In genomic region chr15:63093486-63094205, GRCh38 we compare ENCODE assay signal across 1 cellular context.
TF ChIP-seq lines count a peak whose summit lies in the region.

No MANE protein-coding gene starts in this region.

TF ChIP-seq in liver, 16 proteins besides CTCF, POLR2A, EP300 and RAD21 (continued from another document):
- no peak for TF ChIP-seq ZBTB33 (IDR thresholded peaks at IDR 0.05)
- no peak for TF ChIP-seq EGR1 (IDR thresholded peaks at IDR 0.05; ENCODE audit: low read depth in 2 of 2)
- TF ChIP-seq NR2F2 (IDR thresholded peaks at IDR 0.05): peak; percentile 96
- peak; percentile 48 for TF ChIP-seq MAX (IDR thresholded peaks at IDR 0.05)
- TF ChIP-seq HNF4A (conservative IDR thresholded peaks at IDR 0.05): peak; percentile 78 to 91
- peak in 1 of 2 donors; percentile 18 for TF ChIP-seq JUND (IDR thresholded peaks at IDR 0.05)
- no peak for TF ChIP-seq FOXA1 (IDR thresholded peaks at IDR 0.05)
- TF ChIP-seq YY1 (IDR thresholded peaks at IDR 0.05): peak; percentile 67
- TF ChIP-seq RXRA (IDR thresholded peaks at IDR 0.05): peak; percentile 83 to 96
- no peak for TF ChIP-seq TAF1 (conservative IDR thresholded peaks at IDR 0.05)
- peak; percentile 61 for TF ChIP-seq SP1 (IDR thresholded peaks at IDR 0.05)
- peak; percentile 63 for TF ChIP-seq ATF3 (IDR thresholded peaks at IDR 0.05)
- TF ChIP-seq HNF4G (IDR thresholded peaks at IDR 0.05): peak; percentile 80
